8 cellular contexts compared by ENCODE assay signal in genomic region chr1:149927056-149927534, GRCh38. TPM values are rescaled to one million over a fixed set of nuclear protein-coding genes. Genes with fewer than 3 reads are reported as not detected.
DNase-seq lines count a peak whose midpoint lies in the region; ATAC-seq, FAIRE-seq and TF ChIP-seq lines count a peak whose summit lies in the region.

No MANE protein-coding gene starts in this region.

- in situ Hi-C loops in gastrocnemius medialis (cut with MboI; ENCODE audit: low sequenced_read_pairs in 4 of 4) = no loop called here

- no peak for TF ChIP-seq RAD21 in SK-N-SH (IDR thresholded peaks at IDR 0.05; ENCODE audit: low read length)

- H3K9me3 ChIP-seq in SK-N-SH = no peaks in the 10 kb centered on the region
- no peaks in the 10 kb centered on the region for H3K9me3 ChIP-seq in gastrocnemius medialis

- peak; percentile 14 for FAIRE-seq in GM19239 (lab: Jason Lieb, UNC)

- peaks cover 14 to 26% of the 10 kb centered on the region in 2 experiments for H3K4me1 ChIP-seq in SK-N-SH (ENCODE audit: control insufficient read depth in 1 of 2, insufficient read depth in 2 of 2, low read depth in 1 of 2, low read length in 1 of 2)
- peaks cover 29 to 33% of the 10 kb centered on the region in 2 donors for H3K4me1 ChIP-seq in gastrocnemius medialis

- H3K9ac ChIP-seq in SK-N-SH = peak overlapping the region; percentile 81

- peaks cover 10% of the 10 kb centered on the region for H3F3A ChIP-seq in SK-N-SH (replicated peaks; ENCODE audit: insufficient read depth)

- ATAC-seq in gastrocnemius medialis (no peak), HG03354 (IDR thresholded peaks at IDR 0.05; ENCODE audit: poor library complexity, severe bottlenecking, unreplicated experiment) (no peak)

- peaks cover 38% of the 10 kb centered on the region for H3K79me2 ChIP-seq in SK-N-SH (ENCODE audit: insufficient read depth)

- H3K27me3 ChIP-seq in SK-N-SH (ENCODE audit: insufficient read depth) = no peaks in the 10 kb centered on the region
- H3K27me3 ChIP-seq in gastrocnemius medialis = no peaks in the 10 kb centered on the region

- H3K4me2 ChIP-seq in SK-N-SH = peak overlapping the region; percentile 80

- TF ChIP-seq POLR2A in gastrocnemius medialis (IDR thresholded peaks at IDR 0.05) = no peak

- no peaks in the 10 kb centered on the region for H3K9me2 ChIP-seq in SK-N-SH

- POLR2A ChIA-PET in SK-N-SH (lab: Yijun Ruan, JAX) = no interaction called here

- WGBS in SK-N-SH (ENCODE audit: low lambda C conversion rate) = under 1% methylated on average over 9 of the region's 9 CpGs

- DNase-seq in GM19239 (ENCODE audit: insufficient read length, low spot score) (no peak), SK-N-SH (no peak), fibroblast of the aortic adventitia (ENCODE audit: low read depth) (no peak), gastrocnemius medialis (no peak), cerebellar cortex (ENCODE audit: low spot score) (no peak), KG1 (lab: John Stamatoyannopoulos, UW) (no peak), SW480 (ENCODE audit: low spot score) (no peak)

- H4K20me1 ChIP-seq in SK-N-SH (ENCODE audit: insufficient read depth) = peaks cover 10% of the 10 kb centered on the region; the same call in 1 of the 2 replicates

- intact Hi-C loops in gastrocnemius medialis (cut with DNase I; ENCODE audit: low total_unique reads) = loop anchor here (1.0 kb wide), 2 partner anchors 28 to 39 kb away; partner anchors contain the start of gene BOLA1

- CTCF ChIA-PET in SK-N-SH (lab: Yijun Ruan, JAX) = no interaction called here

- no peak for TF ChIP-seq EP300 in SK-N-SH (IDR thresholded peaks at IDR 0.05; ENCODE audit: borderline replicate concordance in 1 of 2, low read depth in 1 of 2, low read length in 1 of 2)

- H3K4me3 ChIP-seq in SK-N-SH (ENCODE audit: low read depth in 2 of 2, low read length in 1 of 2) (peak overlapping the region; percentile 92 to 95), fibroblast of the aortic adventitia (ENCODE audit: low read depth, low read length) (peak overlapping the region; percentile 88), gastrocnemius medialis (peak overlapping the region; percentile 73 to 98 (median 92))

- TF ChIP-seq CTCF in SK-N-SH (IDR thresholded peaks at IDR 0.05) = no peak
- TF ChIP-seq CTCF in fibroblast of the aortic adventitia (IDR thresholded peaks at IDR 0.05; ENCODE audit: insufficient read depth, low read length) = no peak
- no peak for TF ChIP-seq CTCF in gastrocnemius medialis (IDR thresholded peaks at IDR 0.05 in 4 of 5, conservative IDR thresholded peaks at IDR 0.05 in 1 of 5)

- H3K27ac ChIP-seq in SK-N-SH (ENCODE audit: low read depth in 2 of 2, low read length in 1 of 2) (peak overlapping the region; percentile 90 to 99), gastrocnemius medialis (peak overlapping the region; percentile 92 to 98 (median 94))

- H2AFZ ChIP-seq in SK-N-SH (ENCODE audit: low read depth) = 0 out of 2 replicates have a peak overlapping the region, but pooled peaks have one; percentile 26

- H3K36me3 ChIP-seq in SK-N-SH (replicated peaks in 1 of 2; ENCODE audit: control insufficient read depth in 1 of 2, insufficient read depth in 2 of 2, low read length in 1 of 2) (peaks cover 35 to 57% of the 10 kb centered on the region in 2 experiments), gastrocnemius medialis (peaks cover 0 to 49% of the 10 kb centered on the region in 2 donors)

TF ChIP-seq in SK-N-SH, 30 proteins besides CTCF, POLR2A, EP300 and RAD21:
- TF ChIP-seq IRF3 (IDR thresholded peaks at IDR 0.05; ENCODE audit: low read depth, low read length) = no peak
- no peak for TF ChIP-seq JUND (IDR thresholded peaks at IDR 0.05)
- no peak for TF ChIP-seq USF2 (IDR thresholded peaks at IDR 0.05; ENCODE audit: borderline replicate concordance, low read depth, low read length)
- TF ChIP-seq GABPA (IDR thresholded peaks at IDR 0.05; ENCODE audit: low read depth) = no peak
- TF ChIP-seq TCF12 (IDR thresholded peaks at IDR 0.05) = no peak
- TF ChIP-seq GATA2 (CRISPR knock-in tag; IDR thresholded peaks at IDR 0.05) = no peak
- TF ChIP-seq, protein P1, sequence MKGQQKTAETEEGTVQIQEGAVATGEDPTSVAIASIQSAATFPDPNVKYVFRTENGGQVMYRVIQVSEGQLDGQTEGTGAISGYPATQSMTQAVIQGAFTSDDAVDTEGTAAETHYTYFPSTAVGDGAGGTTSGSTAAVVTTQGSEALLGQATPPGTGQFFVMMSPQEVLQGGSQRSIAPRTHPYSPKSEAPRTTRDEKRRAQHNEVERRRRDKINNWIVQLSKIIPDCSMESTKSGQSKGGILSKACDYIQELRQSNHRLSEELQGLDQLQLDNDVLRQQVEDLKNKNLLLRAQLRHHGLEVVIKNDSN (IDR thresholded peaks at IDR 0.05; ENCODE audit: borderline replicate concordance, low read depth) = no peak
- TF ChIP-seq ELF1 (IDR thresholded peaks at IDR 0.05) = no peak
- TF ChIP-seq RCOR1 (IDR thresholded peaks at IDR 0.05; ENCODE audit: low read length) = no peak
- no peak for TF ChIP-seq FOSL2 (IDR thresholded peaks at IDR 0.05; ENCODE audit: borderline replicate concordance, low read depth)
- TF ChIP-seq RFX5 (IDR thresholded peaks at IDR 0.05; ENCODE audit: low read length) = no peak
- TF ChIP-seq MXI1 (IDR thresholded peaks at IDR 0.05; ENCODE audit: low read depth, low read length) = no peak
- no peak for TF ChIP-seq SMC3 (IDR thresholded peaks at IDR 0.05; ENCODE audit: low read depth, low read length)
- no peak for TF ChIP-seq FOXJ3 (CRISPR knock-in tag; IDR thresholded peaks at IDR 0.05)
- no peak for TF ChIP-seq TEAD4 (IDR thresholded peaks at IDR 0.05; ENCODE audit: borderline replicate concordance, insufficient read depth)
- TF ChIP-seq RXRA (IDR thresholded peaks at IDR 0.05; ENCODE audit: borderline replicate concordance, low read depth) = no peak
- no peak for TF ChIP-seq MAX (IDR thresholded peaks at IDR 0.05; ENCODE audit: low read depth)
- TF ChIP-seq YY1 (IDR thresholded peaks at IDR 0.05; ENCODE audit: low read depth) = no peak
- TF ChIP-seq TAF1 (IDR thresholded peaks at IDR 0.05; ENCODE audit: borderline replicate concordance, low read depth, low read length) = no peak
- no peak for TF ChIP-seq CHD2 (IDR thresholded peaks at IDR 0.05; ENCODE audit: low read length, partially characterized antibody)
TF ChIP-seq in SK-N-SH: peak in this region for 0.

RNA-seq across cellular contexts. Expression of gene SF3B4, which starts 0.5 kb away (rescaled TPM):
- 42.4 and 54.3 TPM in 2 replicates for polyA plus RNA-seq in SK-N-SH (2012; rRNA removed)
- polyA plus RNA-seq in SK-N-SH (2012; cell fraction: cytosol; rRNA removed) = 42.6 and 50.4 TPM in 2 replicates
- polyA plus RNA-seq in SK-N-SH (2012; cell fraction: nucleus; rRNA removed) = 28.0 and 48.4 TPM in 2 replicates
- total RNA-seq in fibroblast of the aortic adventitia (ENCODE audit: low replicate concordance) (2.8 and 24.9 TPM in 2 replicates), gastrocnemius medialis (10 to 100 TPM in 1 of 4 donors, 1 to 10 TPM in 3; 4.4 to 17.4 (median 8.1) TPM)

RNA-seq across cellular contexts. Expression of gene SV2A, which starts 9.5 kb away (rescaled TPM):
- polyA plus RNA-seq in SK-N-SH (2012; rRNA removed) = 22.7 and 27.6 TPM in 2 replicates
- polyA plus RNA-seq in SK-N-SH (2012; cell fraction: cytosol; rRNA removed) = 13.9 and 19.5 TPM in 2 replicates
- 30.3 and 31.6 TPM in 2 replicates for polyA plus RNA-seq in SK-N-SH (2012; cell fraction: nucleus; rRNA removed)
- total RNA-seq in fibroblast of the aortic adventitia (ENCODE audit: low replicate concordance) (17.4 and 25.0 TPM in 2 replicates), gastrocnemius medialis (under 1 TPM; 0.12 to 0.56 (median 0.30) TPM)

RNA-seq across cellular contexts. Expression of gene MTMR11, which starts 9.6 kb away (rescaled TPM):
- polyA plus RNA-seq in SK-N-SH (2012; rRNA removed) = 9.4 and 12.4 TPM in 2 replicates
- 3.8 and 5.1 TPM in 2 replicates for polyA plus RNA-seq in SK-N-SH (2012; cell fraction: cytosol; rRNA removed)
- polyA plus RNA-seq in SK-N-SH (2012; cell fraction: nucleus; rRNA removed) = 43.1 and 63.4 TPM in 2 replicates
- total RNA-seq in fibroblast of the aortic adventitia (ENCODE audit: low replicate concordance) (7.3 and 22.1 TPM in 2 replicates), gastrocnemius medialis (1 to 10 TPM; 1.2 to 4.6 (median 3.5) TPM)

RNA-seq across cellular contexts. Expression of gene BOLA1, which starts 27.7 kb away (rescaled TPM):
- 19.9 and 24.6 TPM in 2 replicates for polyA plus RNA-seq in SK-N-SH (2012; rRNA removed)
- 15.0 and 19.3 TPM in 2 replicates for polyA plus RNA-seq in SK-N-SH (2012; cell fraction: cytosol; rRNA removed)
- polyA plus RNA-seq in SK-N-SH (2012; cell fraction: nucleus; rRNA removed) = 25.0 and 36.1 TPM in 2 replicates
- 7.0 and 9.4 TPM in 2 replicates for total RNA-seq in fibroblast of the aortic adventitia (ENCODE audit: low replicate concordance)
- 10 to 100 TPM; 17.0 to 35.4 (median 28.7) TPM for total RNA-seq in gastrocnemius medialis

Comparison
In these comparisons a context has a peak if more than half of its experiments do, and no peak if none do; other contexts are left out.
1. RNA of gene SV2A, which starts 9.5 kb away (total RNA-seq): 17.4 to 25.0 TPM in fibroblast of the aortic adventitia; 0.12 to 0.56 TPM in gastrocnemius medialis; every median in the first group is over 10 times any median in the second.
2. Peak in every context shown above with its lines, with median percentiles within 50 percentile points of each other: H3K4me3 ChIP-seq.